In the genomic region with DNA sequence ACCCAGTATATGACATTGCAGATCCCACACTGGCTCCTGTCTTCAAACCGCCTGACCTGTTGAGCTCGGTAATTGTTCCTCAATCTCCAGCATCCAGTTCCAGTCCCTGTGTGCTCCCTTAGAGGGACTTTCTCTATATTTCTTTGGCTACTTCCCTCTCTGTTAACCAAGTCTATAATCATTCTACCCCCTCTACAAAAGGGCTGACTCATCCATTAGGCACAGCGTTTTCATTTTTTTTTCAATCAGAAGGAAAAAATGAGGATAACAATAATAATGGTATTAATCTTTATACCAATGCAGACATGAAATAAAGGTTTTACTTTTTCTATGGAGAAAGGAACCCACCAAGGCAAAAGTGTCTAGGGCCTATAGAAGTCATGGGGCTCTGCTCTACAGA, we compare ENCODE assay signal across 31 cellular contexts.
DNase-seq lines count a peak whose midpoint lies in the region; ATAC-seq and TF ChIP-seq lines count a peak whose summit lies in the region.
"Had no signal": no experiment of that assay in that cellular context is flagged by ENCODE, and none has a peak within 500 bp of the region (broad histone marks: within the 10 kb centered on the region; RNA-seq: fewer than 3 reads in every experiment).

No MANE protein-coding gene starts in this region.

- WGBS in GM23248 (ENCODE audit: low coverage in 1 of 2, low lambda C conversion rate in 2 of 2, missing lambda C conversion rate in 2 of 2), 2 experiments: 81 to 84% methylated on average over 3 of the region's 3 CpGs
- 76 to 91% (median 83%) methylated on average over 3 of the region's 3 CpGs for WGBS in stomach, 5 donors

- peaks cover 10% of the 10 kb centered on the region for H3K4me1 Mint-ChIP-seq in WTC11

- DNase-seq in GM23248 (peak; percentile 40), WTC11 (ENCODE audit: low spot score) (no peak), left lung (no peak), stomach (no peak), NCI-H146 (lab: John Stamatoyannopoulos, UW) (no peak), SIG-M5 (lab: John Stamatoyannopoulos, UW) (no peak), globus pallidus (ENCODE audit: low spot score) (no peak)
- DNase-seq: ACHN; activated CD4-positive, alpha-beta T cell treated with anti-CD3 and anti-CD28 coated beads, Interleukin-2, amount 50 U/mL, for 1 hour; activated CD4-positive, CD25-positive, alpha-beta regulatory T cell; activated effector memory CD4-positive, alpha-beta T cell treated with Interleukin-2 at 50 U/mL for 16 hours; activated T-cell treated with anti-CD3 and anti-CD28 coated beads, Interleukin-2, amount 50 U/mL, for 1 hour; CD8-positive, alpha-beta memory T cell; central memory CD4-positive, alpha-beta T cell; DMS 273 treated with DMSO at 0.1 percent for 48 hours; foreskin melanocyte; H7; Kasumi-1; mucosa of descending colon; NCI-H1694 treated with DMSO at 0.1 percent for 48 hours; NCI-H2171; NCI-H510A; RPMI8226; stimulated activated naive CD4-positive, alpha-beta T cell; testis had no signal

- H3K36me3 ChIP-seq in GM23248 (ENCODE audit: low read depth): peaks cover 90% of the 10 kb centered on the region
- H3K36me3 ChIP-seq in left lung: no peaks in the 10 kb centered on the region
- H3K36me3 ChIP-seq in stomach: peaks cover 0 to 50% (median 15%) of the 10 kb centered on the region in 4 donors

- no peak overlapping the region for H3K9ac ChIP-seq in GM23248

- H3K4me2 ChIP-seq in GM23248 (ENCODE audit: unreplicated experiment): no peak overlapping the region

- H3K27ac ChIP-seq in GM23248 (peak overlapping the region; percentile 92), left lung (peak overlapping the region; percentile 43 to 66), stomach (peak overlapping the region in 4 of 5 donors; percentile 39 to 70 (median 59))
- H3K27ac ChIP-seq: testis had no signal

- ATAC-seq in WTC11 (no peak), left lung (no peak), GM21529 (IDR thresholded peaks at IDR 0.05; ENCODE audit: unreplicated experiment) (no peak)
- ATAC-seq: esophagus mucosa, mucosa of descending colon had no signal

- H3K9me3 Mint-ChIP-seq in WTC11: no peaks in the 10 kb centered on the region
- H3K9me3 Mint-ChIP-seq: CD8-positive, alpha-beta memory T cell; natural killer cell treated with Interleukin-12 subunit alpha and Interleukin-12 subunit beta and Interleukin-15 and Interleukin-18, amount 100 ng/mL, for 72 hours had no signal

- H3K27me3 ChIP-seq in GM23248 (replicated peaks; ENCODE audit: insufficient read depth) (no peaks in the 10 kb centered on the region), left lung (no peaks in the 10 kb centered on the region), stomach (no peaks in the 10 kb centered on the region)
- H3K27me3 ChIP-seq: testis, vagina had no signal

- intact Hi-C loops in left lung (cut with DNase I): no loop called here
- intact Hi-C loops in stomach (cut with DNase I; ENCODE audit: low total_unique reads): no loop called here

- H3K9me2 ChIP-seq in GM23248 (ENCODE audit: insufficient read depth): no peaks in the 10 kb centered on the region

- H3K4me3 ChIP-seq in GM23248 (no peak overlapping the region), left lung (no peak overlapping the region), stomach (no peak overlapping the region)
- H3K4me3 ChIP-seq: lung, mucosa of descending colon, skin epidermis, testis, vagina had no signal

- H3K4me1 ChIP-seq in GM23248 (ENCODE audit: insufficient read depth): peaks cover 54% of the 10 kb centered on the region
- H3K4me1 ChIP-seq in left lung: peaks cover 0 to 21% of the 10 kb centered on the region in 2 donors
- H3K4me1 ChIP-seq in stomach: peaks cover 0 to 13% (median 5%) of the 10 kb centered on the region in 4 donors
- H3K4me1 ChIP-seq: testis, vagina had no signal

- CTCF ChIA-PET in WTC11 (lab: Charles Lee): interaction anchor here (0.9 kb wide), 1 partner anchor 11 kb away, joined by 4 read pairs; no protein-coding TSS in a partner anchor

- POLR2A ChIA-PET in WTC11 (lab: Charles Lee): no interaction called here

- TF ChIP-seq POLR2A in stomach (IDR thresholded peaks at IDR 0.05): no peak

- in situ Hi-C loops in GM23248 (cut with MboI): no loop called here

- H3K27me3 Mint-ChIP-seq in WTC11 (ENCODE audit: low read depth): no peaks in the 10 kb centered on the region

- no peak overlapping the region for H3K4me3 Mint-ChIP-seq in WTC11
- H3K4me3 Mint-ChIP-seq: CD8-positive, alpha-beta memory T cell; natural killer cell treated with Interleukin-12 subunit alpha and Interleukin-12 subunit beta and Interleukin-15 and Interleukin-18, amount 100 ng/mL, for 72 hours had no signal

- H2AFZ ChIP-seq in GM23248: no peak overlapping the region

- 0 out of 2 replicates have a peak, but pooled peaks cover 5% of the 10 kb centered on the region for H3K79me2 ChIP-seq in GM23248 (ENCODE audit: insufficient read depth)

- H3K27ac Mint-ChIP-seq in WTC11: 0 out of 2 replicates have a peak overlapping the region, but pooled peaks have one; percentile 61
- H3K27ac Mint-ChIP-seq: natural killer cell treated with Interleukin-12 subunit alpha and Interleukin-12 subunit beta and Interleukin-15 and Interleukin-18, amount 100 ng/mL, for 72 hours had no signal

- no peak for TF ChIP-seq EP300 in stomach (IDR thresholded peaks at IDR 0.05)

- H3K36me3 Mint-ChIP-seq in WTC11: no peaks in the 10 kb centered on the region
- H3K36me3 Mint-ChIP-seq: CD8-positive, alpha-beta memory T cell; natural killer cell treated with Interleukin-12 subunit alpha and Interleukin-12 subunit beta and Interleukin-15 and Interleukin-18, amount 100 ng/mL, for 72 hours had no signal

- no peaks in the 10 kb centered on the region for H4K20me1 ChIP-seq in GM23248 (ENCODE audit: insufficient read depth)

- H3F3A ChIP-seq in GM23248 (ENCODE audit: insufficient read depth): peaks cover 99% of the 10 kb centered on the region

- H3K9me3 ChIP-seq in GM23248 (ENCODE audit: low read depth) (no peaks in the 10 kb centered on the region), left lung (no peaks in the 10 kb centered on the region), stomach (no peaks in the 10 kb centered on the region)
- H3K9me3 ChIP-seq: mucosa of descending colon, testis, vagina had no signal

- TF ChIP-seq CTCF in WTC11 (IDR thresholded peaks at IDR 0.05): no peak
- TF ChIP-seq CTCF in left lung (IDR thresholded peaks at IDR 0.05): no peak
- TF ChIP-seq CTCF in stomach (IDR thresholded peaks at IDR 0.05): no peak

TF ChIP-seq in WTC11, 78 proteins besides CTCF, POLR2A, EP300 and RAD21 (continues in another document):
- TF ChIP-seq, protein P1, sequence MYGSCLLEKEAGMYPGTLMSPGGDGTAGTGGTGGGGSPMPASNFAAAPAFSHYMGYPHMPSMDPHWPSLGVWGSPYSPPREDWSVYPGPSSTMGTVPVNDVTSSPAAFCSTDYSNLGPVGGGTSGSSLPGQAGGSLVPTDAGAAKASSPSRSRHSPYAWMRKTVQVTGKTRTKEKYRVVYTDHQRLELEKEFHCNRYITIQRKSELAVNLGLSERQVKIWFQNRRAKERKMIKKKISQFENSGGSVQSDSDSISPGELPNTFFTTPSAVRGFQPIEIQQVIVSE (CRISPR knock-in tag; IDR thresholded peaks at IDR 0.05; ENCODE audit: borderline replicate concordance): no peak
- TF ChIP-seq ZNF671 (CRISPR knock-in tag; IDR thresholded peaks at IDR 0.05) (no peak), RELA (CRISPR knock-in tag; IDR thresholded peaks at IDR 0.05; ENCODE audit: borderline replicate concordance) (no peak), CREM (CRISPR knock-in tag; IDR thresholded peaks at IDR 0.05) (no peak), CREB1 (CRISPR knock-in tag; IDR thresholded peaks at IDR 0.05) (no peak), ESRRA (CRISPR knock-in tag; IDR thresholded peaks at IDR 0.05; ENCODE audit: borderline replicate concordance) (no peak), ETV6 (CRISPR knock-in tag; IDR thresholded peaks at IDR 0.05) (no peak)
- TF ChIP-seq, protein P2, sequence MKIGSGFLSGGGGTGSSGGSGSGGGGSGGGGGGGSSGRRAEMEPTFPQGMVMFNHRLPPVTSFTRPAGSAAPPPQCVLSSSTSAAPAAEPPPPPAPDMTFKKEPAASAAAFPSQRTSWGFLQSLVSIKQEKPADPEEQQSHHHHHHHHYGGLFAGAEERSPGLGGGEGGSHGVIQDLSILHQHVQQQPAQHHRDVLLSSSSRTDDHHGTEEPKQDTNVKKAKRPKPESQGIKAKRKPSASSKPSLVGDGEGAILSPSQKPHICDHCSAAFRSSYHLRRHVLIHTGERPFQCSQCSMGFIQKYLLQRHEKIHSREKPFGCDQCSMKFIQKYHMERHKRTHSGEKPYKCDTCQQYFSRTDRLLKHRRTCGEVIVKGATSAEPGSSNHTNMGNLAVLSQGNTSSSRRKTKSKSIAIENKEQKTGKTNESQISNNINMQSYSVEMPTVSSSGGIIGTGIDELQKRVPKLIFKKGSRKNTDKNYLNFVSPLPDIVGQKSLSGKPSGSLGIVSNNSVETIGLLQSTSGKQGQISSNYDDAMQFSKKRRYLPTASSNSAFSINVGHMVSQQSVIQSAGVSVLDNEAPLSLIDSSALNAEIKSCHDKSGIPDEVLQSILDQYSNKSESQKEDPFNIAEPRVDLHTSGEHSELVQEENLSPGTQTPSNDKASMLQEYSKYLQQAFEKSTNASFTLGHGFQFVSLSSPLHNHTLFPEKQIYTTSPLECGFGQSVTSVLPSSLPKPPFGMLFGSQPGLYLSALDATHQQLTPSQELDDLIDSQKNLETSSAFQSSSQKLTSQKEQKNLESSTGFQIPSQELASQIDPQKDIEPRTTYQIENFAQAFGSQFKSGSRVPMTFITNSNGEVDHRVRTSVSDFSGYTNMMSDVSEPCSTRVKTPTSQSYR (CRISPR knock-in tag; IDR thresholded peaks at IDR 0.05): no peak
- TF ChIP-seq, protein P3, sequence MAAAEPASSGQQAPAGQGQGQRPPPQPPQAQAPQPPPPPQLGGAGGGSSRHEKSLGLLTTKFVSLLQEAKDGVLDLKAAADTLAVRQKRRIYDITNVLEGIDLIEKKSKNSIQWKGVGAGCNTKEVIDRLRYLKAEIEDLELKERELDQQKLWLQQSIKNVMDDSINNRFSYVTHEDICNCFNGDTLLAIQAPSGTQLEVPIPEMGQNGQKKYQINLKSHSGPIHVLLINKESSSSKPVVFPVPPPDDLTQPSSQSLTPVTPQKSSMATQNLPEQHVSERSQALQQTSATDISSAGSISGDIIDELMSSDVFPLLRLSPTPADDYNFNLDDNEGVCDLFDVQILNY (CRISPR knock-in tag; IDR thresholded peaks at IDR 0.05): no peak
